11 cellular contexts compared by ENCODE assay signal in genomic region chr15:77607111-77607893, GRCh38. TPM values are rescaled to one million over a fixed set of nuclear protein-coding genes. Genes with fewer than 3 reads are reported as not detected.
DNase-seq lines count a peak whose midpoint lies in the region; ATAC-seq and TF ChIP-seq lines count a peak whose summit lies in the region.
"Had no signal": no experiment of that assay in that cellular context is flagged by ENCODE, and none has a peak within 500 bp of the region (broad histone marks: within the 10 kb centered on the region; RNA-seq: fewer than 3 reads in every experiment).

No MANE protein-coding gene starts in this region.

- H3K9ac ChIP-seq in mesenchymal stem cell (ENCODE audit: low read length) = no peak overlapping the region

- H3K79me1 ChIP-seq in mesenchymal stem cell (replicated peaks; ENCODE audit: low read length, poor library complexity, severe bottlenecking) = no peaks in the 10 kb centered on the region

- H2BK120ac ChIP-seq in mesenchymal stem cell (ENCODE audit: low read depth, low read length) = peak overlapping the region; percentile 1

- H3K9me3 ChIP-seq in MG63 (no peaks in the 10 kb centered on the region), mesenchymal stem cell (ENCODE audit: control insufficient read depth, low read length) (no peaks in the 10 kb centered on the region), stomach (no peaks in the 10 kb centered on the region), gastroesophageal sphincter (no peaks in the 10 kb centered on the region)
- H3K9me3 ChIP-seq: HAP-1 had no signal

- peak overlapping the region; percentile 76 to 83 for H3K4ac ChIP-seq in mesenchymal stem cell (ENCODE audit: low read depth in 1 of 2, low read length in 2 of 2)

- peak; percentile 61 for DNase-seq in AG08396 (ENCODE audit: low spot score)
- DNase-seq in MG63 = peak; percentile 91
- DNase-seq in choroid plexus epithelial cell (ENCODE audit: low read depth) = peak; percentile 40
- DNase-seq in mesenchymal stem cell = peak; percentile 64
- DNase-seq in stomach = no peak
- DNase-seq in NCI-H2107 (lab: John Stamatoyannopoulos, UW) = no peak
- DNase-seq in epidermal melanocyte (ENCODE audit: insufficient read length, low spot score) = no peak
- DNase-seq: activated CD4-positive, alpha-beta T cell treated with anti-CD3 and anti-CD28 coated beads, Interleukin-2, amount 10 ng/mL, durations not matched to agents 7 days and 5 days; CD4-positive, CD25-positive, alpha-beta regulatory T cell had no signal

- 64% methylated on average over 10 of the region's 17 CpGs for WGBS in mesenchymal stem cell
- 72 to 79% (median 78%) methylated on average over 13 to 17 of the region's 17 CpGs for WGBS in stomach, 5 donors
- 46 to 69% methylated on average over 3 to 7 of the region's 17 CpGs for WGBS in gastroesophageal sphincter (ENCODE audit: low coverage in 1 of 2), 2 donors

- no peak overlapping the region for H3K27ac ChIP-seq in mesenchymal stem cell (ENCODE audit: low read length, poor library complexity, severe bottlenecking)
- H3K27ac ChIP-seq in stomach = no peak overlapping the region
- H3K27ac ChIP-seq in gastroesophageal sphincter = peak overlapping the region in 1 of 4 donors; percentile 6

- H2BK15ac ChIP-seq in mesenchymal stem cell (ENCODE audit: low read depth, poor library complexity, severe bottlenecking) = peak overlapping the region; percentile 12

- TF ChIP-seq CTCF in choroid plexus epithelial cell (conservative IDR thresholded peaks at IDR 0.05; ENCODE audit: low read depth, low read length) (no peak), stomach (IDR thresholded peaks at IDR 0.05) (no peak), gastroesophageal sphincter (IDR thresholded peaks at IDR 0.05) (no peak)

- H2BK5ac ChIP-seq in mesenchymal stem cell (ENCODE audit: low read depth, low read length, poor library complexity, severe bottlenecking) = no peak overlapping the region

- H3K4me3 ChIP-seq in MG63 = no peak overlapping the region
- H3K4me3 ChIP-seq in choroid plexus epithelial cell (ENCODE audit: low read depth, low read length) = no peak overlapping the region
- no peak overlapping the region for H3K4me3 ChIP-seq in mesenchymal stem cell (ENCODE audit: insufficient read depth in 1 of 2, low read depth in 1 of 2, low read length in 2 of 2)
- no peak overlapping the region for H3K4me3 ChIP-seq in stomach
- H3K4me3 ChIP-seq in gastroesophageal sphincter = no peak overlapping the region
- H3K4me3 ChIP-seq: HAP-1 had no signal

- H2BK12ac ChIP-seq in mesenchymal stem cell (ENCODE audit: low read length in 2 of 2) = peak overlapping the region; percentile 51 to 79

- H3K4me1 ChIP-seq in mesenchymal stem cell (ENCODE audit: control insufficient read depth, insufficient read depth, low read depth, low read length) (peaks cover 6% of the 10 kb centered on the region), stomach (peaks cover 0 to 5% (median 0%) of the 10 kb centered on the region in 4 donors), gastroesophageal sphincter (no peaks in the 10 kb centered on the region)

- TF ChIP-seq POLR2A in stomach (IDR thresholded peaks at IDR 0.05) (no peak), gastroesophageal sphincter (IDR thresholded peaks at IDR 0.05) (no peak)

- peak overlapping the region in 1 of 2 experiments; percentile 90 for H3K14ac ChIP-seq in mesenchymal stem cell (ENCODE audit: low read length in 2 of 2)

- H4K91ac ChIP-seq in mesenchymal stem cell (ENCODE audit: low read length) = peak overlapping the region; percentile 80

- peak overlapping the region; percentile 67 to 83 for H3K18ac ChIP-seq in mesenchymal stem cell (ENCODE audit: low read depth in 1 of 2, low read length in 2 of 2)

- H3K4me2 ChIP-seq in mesenchymal stem cell (ENCODE audit: low read length, poor library complexity, severe bottlenecking) = no peak overlapping the region

- no peak overlapping the region for H3K23ac ChIP-seq in mesenchymal stem cell (ENCODE audit: low read length in 2 of 2)

- no peak for TF ChIP-seq EP300 in stomach (IDR thresholded peaks at IDR 0.05)
- TF ChIP-seq EP300 in gastroesophageal sphincter (IDR thresholded peaks at IDR 0.05) = no peak

- H3K27me3 ChIP-seq in MG63 (no peaks in the 10 kb centered on the region), mesenchymal stem cell (ENCODE audit: control insufficient read depth in 1 of 2, insufficient read depth in 1 of 2, low read length in 2 of 2) (peaks cover 40 to 49% of the 10 kb centered on the region in 2 experiments), stomach (peaks cover 0 to 15% (median 6%) of the 10 kb centered on the region in 3 donors), gastroesophageal sphincter (peaks cover 32% of the 10 kb centered on the region)

- peak overlapping the region; percentile 79 for H2AFZ ChIP-seq in mesenchymal stem cell (ENCODE audit: low read depth, low read length)

- H3K36me3 ChIP-seq in MG63 (no peaks in the 10 kb centered on the region), mesenchymal stem cell (ENCODE audit: control insufficient read depth in 1 of 2, insufficient read depth in 2 of 2, low read depth in 1 of 2, low read length in 2 of 2) (no peaks in the 10 kb centered on the region), stomach (no peaks in the 10 kb centered on the region), gastroesophageal sphincter (no peaks in the 10 kb centered on the region)
- H3K36me3 ChIP-seq: HAP-1 had no signal

- ATAC-seq in gastroesophageal sphincter = no peak

- H2AK5ac ChIP-seq in mesenchymal stem cell (ENCODE audit: low read length, severe bottlenecking) = no peak overlapping the region

- peak overlapping the region; percentile 92 for H4K8ac ChIP-seq in mesenchymal stem cell (ENCODE audit: low read length)

- intact Hi-C loops in stomach (cut with DNase I; ENCODE audit: low total_unique reads) = no loop called here

RNA-seq across cellular contexts. Expression of gene LINGO1, which starts 25.4 kb away (rescaled TPM):
- total RNA-seq in MG63 (2014; rRNA removed; shearing (Covaris generic); ENCODE audit: low replicate concordance) = 0.44 TPM in 1 of 2 replicates, not detected in the other
- 1.9 TPM for polyA plus RNA-seq in mesenchymal stem cell (2013, experiment 1 of 2)
- polyA plus RNA-seq in mesenchymal stem cell (2013, experiment 2 of 2) = 1.7 TPM
- under 1 TPM in 2 of 5 donors, not detected in 3; 0.55 to 0.58 TPM for total RNA-seq in stomach
- polyA plus RNA-seq in stomach = 1 to 10 TPM in 1 of 3 donors, under 1 TPM in 1, not detected in 1; 0.25 to 1.3 TPM
- total RNA-seq in gastroesophageal sphincter = under 1 TPM; 0.13 to 0.87 (median 0.35) TPM
- total RNA-seq: activated CD4-positive, alpha-beta T cell treated with anti-CD3 and anti-CD28 coated beads, Interleukin-2, amount 10 ng/mL, durations not matched to agents 7 days and 5 days; CD4-positive, CD25-positive, alpha-beta regulatory T cell had no signal
- polyA plus RNA-seq: CD4-positive, CD25-positive, alpha-beta regulatory T cell had no signal

Comparison
In these comparisons a context has a peak if more than half of its experiments do, and no peak if none do; other contexts are left out.
1. DNase-seq: peak in AG08396 (single experiment), MG63 (single experiment), choroid plexus epithelial cell (single experiment) and mesenchymal stem cell (single experiment); none in stomach (single experiment), NCI-H2107 (single experiment) and epidermal melanocyte (single experiment).